In the genomic region with DNA sequence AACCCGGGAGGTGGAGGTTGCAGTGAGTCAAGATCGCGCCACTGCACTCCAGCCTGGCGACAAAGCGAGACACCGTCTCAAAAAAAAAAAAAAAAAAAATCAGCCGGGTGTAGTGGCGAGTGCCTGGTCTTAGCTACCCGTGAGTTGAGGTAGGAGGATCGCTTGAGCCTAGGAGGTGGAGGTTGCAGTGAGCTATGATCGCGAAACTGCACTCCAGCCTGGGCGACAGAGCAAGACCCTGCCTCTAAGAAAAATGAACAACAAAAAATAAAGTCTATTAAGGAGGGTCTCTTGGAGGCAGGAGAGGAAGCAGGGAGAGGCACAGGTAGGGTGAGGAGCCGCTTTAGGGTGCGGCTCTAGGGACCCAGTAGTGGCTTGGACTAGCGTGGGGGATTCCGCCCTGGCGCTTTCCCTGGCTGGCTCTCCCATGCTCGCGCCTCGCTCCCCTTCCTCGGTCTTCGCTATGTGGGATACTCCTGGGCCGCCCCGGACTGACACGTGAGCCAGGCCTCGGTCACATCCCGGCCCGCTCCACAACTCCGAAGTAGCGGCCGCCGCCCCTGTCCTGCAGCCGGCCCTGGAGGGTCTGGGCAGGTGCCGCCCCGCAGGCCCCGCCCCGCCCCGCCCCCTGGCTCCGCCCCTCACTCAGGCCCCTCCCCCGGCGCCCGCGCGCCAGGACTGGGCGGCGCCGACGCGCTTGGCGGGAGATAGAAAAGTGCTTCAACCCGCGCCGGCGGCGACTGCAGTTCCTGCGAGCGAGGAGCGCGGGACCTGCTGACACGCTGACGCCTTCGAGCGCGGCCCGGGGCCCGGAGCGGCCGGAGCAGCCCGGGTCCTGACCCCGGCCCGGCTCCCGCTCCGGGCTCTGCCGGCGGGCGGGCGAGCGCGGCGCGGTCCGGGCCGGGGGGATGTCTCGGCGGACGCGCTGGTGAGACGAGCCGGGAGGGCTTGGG, we compare ENCODE assay signal across 8 cellular contexts. TPM values are rescaled to one million over a fixed set of nuclear protein-coding genes. Genes with fewer than 3 reads are reported as not detected.
DNase-seq lines count a peak whose midpoint lies in the region; ATAC-seq and TF ChIP-seq lines count a peak whose summit lies in the region.

TSS of gene MYBL2 (plus strand) at position 739 of the 953 bp plus-strand sequence. CDS start at position 909, 170 bp downstream.

- CTCF ChIA-PET in Panc1 (lab: Charles Lee), result no interaction called here

- WGBS in ovary, 3 donors, result 9 to 19% (median 11%) methylated on average over 41 to 90 of the region's 90 CpGs

- no peak for TF ChIP-seq CTCF in Panc1 (IDR thresholded peaks at IDR 0.05)
- no peak for TF ChIP-seq CTCF in fibroblast of pulmonary artery (IDR thresholded peaks at IDR 0.05; ENCODE audit: low read length, missing control alignments)
- no peak for TF ChIP-seq CTCF in ovary (IDR thresholded peaks at IDR 0.05)

- H3K27me3 ChIP-seq in Panc1 (ENCODE audit: control insufficient read depth, insufficient read depth, low read length), result no peaks in the 10 kb centered on the region
- H3K27me3 ChIP-seq in ovary, result no peaks in the 10 kb centered on the region

- H3K27ac ChIP-seq in Panc1 (ENCODE audit: low read length) (peak within 1 kb of the TSS; percentile 74), ovary (no peak within 1 kb of the TSS)

- POLR2A ChIA-PET in Panc1 (lab: Charles Lee), result interaction anchor here (0.7 kb wide), 2 partner anchors 110 to 136 kb away, joined by 3 to 11 read pairs; no protein-coding TSS in a partner anchor

- in situ Hi-C loops in Panc1 (cut with HindIII; ENCODE audit: low pct_unique_long_range_greater_than_20kb, low sequenced_read_pairs), result no loop called here

- H3K4me1 ChIP-seq in Panc1 (ENCODE audit: control insufficient read depth, insufficient read depth, low read length), result peaks cover 21% of the 10 kb centered on the region; the same call in 1 of the 2 replicates
- H3K4me1 ChIP-seq in ovary (ENCODE audit: insufficient read depth), result peaks cover 5% of the 10 kb centered on the region

- intact Hi-C loops in Panc1 (cut with micrococcal nuclease; ENCODE audit: unreplicated experiment), result no loop called here
- intact Hi-C loops in ovary (cut with DNase I), result no loop called here

- H3K9me3 ChIP-seq in Panc1 (ENCODE audit: control insufficient read depth, insufficient read depth, low read depth, low read length), result no peaks in the 10 kb centered on the region
- H3K9me3 ChIP-seq in ovary, result no peaks in the 10 kb centered on the region

- TF ChIP-seq POLR2A in ovary (IDR thresholded peaks at IDR 0.05), result no peak

- ATAC-seq in GM21360 (IDR thresholded peaks at IDR 0.05; ENCODE audit: unreplicated experiment) (peak; percentile 63), Panc1 (peak; percentile 95)

- no TSS peak for BruUV-seq in Panc1 (replicated peaks; lab: Mats Ljungman, UMichigan)

- H3K4me3 ChIP-seq in Panc1 (ENCODE audit: low read depth in 2 of 2, low read length in 2 of 2) (peak within 1 kb of the TSS; percentile 60 to 73), fibroblast of pulmonary artery (replicated peaks; ENCODE audit: low read depth, low read length) (peak within 1 kb of the TSS; percentile 55), ovary (peak within 1 kb of the TSS; percentile 2)

- peak; percentile 14 for DNase-seq in DMS 273 treated with DMSO at 0.1 percent for 48 hours (lab: John Stamatoyannopoulos, UW)
- no peak for DNase-seq in HT1080 (ENCODE audit: low read depth)
- no peak for DNase-seq in Panc1 (ENCODE audit: low read depth, low spot score)
- DNase-seq in activated T-cell treated with anti-CD3 and anti-CD28 coated beads, Interleukin-2, amount 50 U/mL, for 48 hours, result peak; percentile 82 to 85
- peak; percentile 60 for DNase-seq in fibroblast of pulmonary artery (ENCODE audit: low read depth)
- peak in 4 of 5 donors; percentile 20 to 59 (median 40) for DNase-seq in ovary
- no peak for DNase-seq in cortex of kidney (lab: John Stamatoyannopoulos, UW)

- TF ChIP-seq EP300 in ovary (IDR thresholded peaks at IDR 0.05), result no peak

- H3K36me3 ChIP-seq in Panc1 (ENCODE audit: control insufficient read depth, insufficient read depth, low read length), result no peaks in the 10 kb centered on the region
- H3K36me3 ChIP-seq in ovary, result no peaks in the 10 kb centered on the region

RNA-seq across cellular contexts. Expression of gene MYBL2, which starts in this region (rescaled TPM):
- total RNA-seq in HT1080 (2014; rRNA removed; shearing (Covaris generic)), result 29.7 and 40.4 TPM in 2 replicates
- polyA plus RNA-seq in HT1080 (2015; cell fraction: cytosol; rRNA removed), result 26.0 and 29.5 TPM in 2 replicates
- polyA plus RNA-seq in HT1080 (2015; cell fraction: nucleus; rRNA removed), result 12.3 and 14.9 TPM in 2 replicates
- total RNA-seq in Panc1 (2021; ENCODE audit: unreplicated experiment) (138 TPM), ovary (1 to 10 TPM in 2 of 7 donors, under 1 TPM in 2, not detected in 3; 0.11 to 1.6 (median 0.67) TPM)
- 74.4 TPM for polyA plus RNA-seq in Panc1 (2012; ENCODE audit: insufficient read length)
- under 1 TPM; 0.83 to 0.91 TPM for polyA plus RNA-seq in ovary

Comparison
In these comparisons a context has a peak if more than half of its experiments do, and no peak if none do; other contexts are left out.
1. RNA of gene MYBL2 (total RNA-seq): 138 TPM in Panc1 (single experiment) and 29.7 to 40.4 TPM in HT1080; 0.11 to 1.6 TPM in ovary; every median in the first group is over 10 times any median in the second.
2. DNase-seq: peak in DMS 273 treated with DMSO at 0.1 percent for 48 hours (single experiment), activated T-cell treated with anti-CD3 and anti-CD28 coated beads, Interleukin-2, amount 50 U/mL, for 48 hours (2 of 2), fibroblast of pulmonary artery (single experiment) and ovary (4 of 5); none in HT1080 (single experiment), Panc1 (single experiment) and cortex of kidney (single experiment).
3. H3K4me3 ChIP-seq: peak in every context shown above with its lines; median percentile 66 in Panc1; 55 in fibroblast of pulmonary artery; 2 in ovary.